ENCODE assay signal across 16 cellular contexts in genomic region chr20:61802721-61803311, GRCh38.
"Had no signal": no experiment of that assay in that cellular context is flagged by ENCODE, and none has a peak within 500 bp of the region (broad histone marks: within the 10 kb centered on the region; RNA-seq: fewer than 3 reads in every experiment).

No MANE protein-coding gene starts in this region.

- DNase-seq: activated B cell treated with CpG ODN at 0.5 μM for 24 hours; activated CD4-positive, alpha-beta T cell treated with anti-CD3 and anti-CD28 coated beads, Interleukin-2, amount 10 ng/mL, durations not matched to agents 24 days and 14 days; activated naive CD4-positive, alpha-beta T cell treated with anti-CD3 and anti-CD28 coated beads for 36 hours; colonic mucosa; effector CD4-positive, alpha-beta T cell; heart right ventricle; stimulated activated CD4-positive, alpha-beta T cell treated with anti-CD3 and anti-CD28 coated beads, Interleukin-15, amount 100 ng/mL, for 24 hours; stomach had no signal

- H3K9me3 ChIP-seq: colonic mucosa, heart right ventricle, stomach, tibial nerve had no signal

- H3K36me3 ChIP-seq: cardiac muscle cell, colonic mucosa, heart right ventricle, stomach, tibial nerve had no signal

- FAIRE-seq: astrocyte, endothelial cell of umbilical vein, frontal cortex, TTC549 had no signal

- ATAC-seq: activated T-helper 17 cell treated with anti-CD3 and anti-CD28 coated beads, Interleukin-2, amount 50 U/mL, for 72 hours; heart right ventricle; natural killer cell treated with Interleukin-12 subunit alpha and Interleukin-12 subunit beta and Interleukin-15 and Interleukin-18, amount 100 ng/mL, for 72 hours had no signal

- H3K27ac ChIP-seq: cardiac muscle cell, colonic mucosa, heart right ventricle, tibial nerve had no signal

- H3K4me3 ChIP-seq: cardiac muscle cell, colonic mucosa had no signal

- H3K4me1 ChIP-seq: colonic mucosa had no signal
